Comparison of ENCODE assay signal across 19 cellular contexts in genomic region chr2:54687595-54688152, GRCh38.
"Had no signal": no experiment of that assay in that cellular context is flagged by ENCODE, and none has a peak within 500 bp of the region (broad histone marks: within the 10 kb centered on the region; RNA-seq: fewer than 3 reads in every experiment).

No MANE protein-coding gene starts in this region.

- H3K4me1 ChIP-seq: colonic mucosa, left lung, tibial nerve, uterus had no signal

- H3K27ac ChIP-seq: colonic mucosa, left lung, pancreas, tibial nerve, uterus, VCaP had no signal

- H3K9me3 Mint-ChIP-seq: activated naive CD4-positive, alpha-beta T cell treated with anti-CD3 and anti-CD28 coated beads, Interleukin-2, amount 50 U/mL, for 24 hours; brain; memory B cell; naive thymus-derived CD8-positive, alpha-beta T cell; stimulated activated memory B cell treated with anti-CD40 and anti-IgM and Interleukin-4, amounts not matched to agents 10 μg/mL and 1 μg/mL and 100 μg/mL, for 72 hours had no signal

- H3K4me3 Mint-ChIP-seq: activated naive CD4-positive, alpha-beta T cell treated with anti-CD3 and anti-CD28 coated beads, Interleukin-2, amount 50 U/mL, for 24 hours; brain; memory B cell; naive thymus-derived CD8-positive, alpha-beta T cell; stimulated activated memory B cell treated with anti-CD40 and anti-IgM and Interleukin-4, amounts not matched to agents 10 μg/mL and 1 μg/mL and 100 μg/mL, for 72 hours had no signal

- H3K4me1 Mint-ChIP-seq: brain; memory B cell; stimulated activated memory B cell treated with anti-CD40 and anti-IgM and Interleukin-4, amounts not matched to agents 10 μg/mL and 1 μg/mL and 100 μg/mL, for 72 hours had no signal

- FAIRE-seq: kidney, pancreas had no signal

- DNase-seq: central memory CD4-positive, alpha-beta T cell; colonic mucosa; effector CD4-positive, alpha-beta T cell; foreskin fibroblast; hippocampal formation; kidney; left lung; naive thymus-derived CD8-positive, alpha-beta T cell; pancreas; stimulated activated CD4-positive, alpha-beta T cell treated with anti-CD3 and anti-CD28 coated beads, Interleukin-12 subunit alpha, Interleukin-12 subunit beta, amount 100 ng/mL, for 4 hours; SW 1271; T-helper 9 cell; uterus had no signal

- H3K4me3 ChIP-seq: colonic mucosa, left lung, pancreas, tibial nerve, uterus had no signal

- H3K36me3 Mint-ChIP-seq: activated naive CD4-positive, alpha-beta T cell treated with anti-CD3 and anti-CD28 coated beads, Interleukin-2, amount 50 U/mL, for 24 hours; brain; naive thymus-derived CD8-positive, alpha-beta T cell; stimulated activated memory B cell treated with anti-CD40 and anti-IgM and Interleukin-4, amounts not matched to agents 10 μg/mL and 1 μg/mL and 100 μg/mL, for 72 hours had no signal

- H3K9me3 ChIP-seq: colonic mucosa, left lung, pancreas, tibial nerve, uterus had no signal

- ATAC-seq: left lung; naive thymus-derived CD8-positive, alpha-beta T cell; pancreas; stimulated activated memory B cell treated with anti-CD40 and anti-IgM and Interleukin-4, amounts not matched to agents 10 μg/mL and 1 μg/mL and 100 μg/mL, for 72 hours had no signal

- H3K27ac Mint-ChIP-seq: activated naive CD4-positive, alpha-beta T cell treated with anti-CD3 and anti-CD28 coated beads, Interleukin-2, amount 50 U/mL, for 24 hours; brain; memory B cell; naive thymus-derived CD8-positive, alpha-beta T cell; stimulated activated memory B cell treated with anti-CD40 and anti-IgM and Interleukin-4, amounts not matched to agents 10 μg/mL and 1 μg/mL and 100 μg/mL, for 72 hours had no signal

- H3K27me3 ChIP-seq: colonic mucosa, left lung, pancreas, tibial nerve, uterus had no signal

- H3K36me3 ChIP-seq: colonic mucosa, left lung, pancreas, tibial nerve, uterus had no signal
